23 cellular contexts compared by ENCODE assay signal in the genomic region with DNA sequence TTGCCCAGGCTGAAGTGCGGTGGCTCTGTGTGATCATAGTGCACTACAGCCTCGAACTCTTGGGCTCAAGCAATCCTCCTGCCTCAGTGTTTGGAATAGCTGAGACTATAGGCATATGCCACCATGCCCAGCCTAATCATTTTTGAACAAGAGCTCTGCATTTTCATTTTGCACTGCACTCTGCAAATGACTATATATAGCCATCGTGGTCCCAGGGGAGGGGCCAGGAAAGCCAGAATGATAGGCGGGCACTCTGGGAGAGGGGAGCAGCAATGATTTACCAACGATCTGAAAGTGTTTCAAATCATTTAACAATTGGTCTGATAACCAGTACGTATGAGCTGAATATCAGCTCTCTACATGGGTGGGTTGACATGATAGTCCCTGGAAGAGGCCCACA. TPM values are rescaled to one million over a fixed set of nuclear protein-coding genes. Genes with fewer than 3 reads are reported as not detected.
DNase-seq lines count a peak whose midpoint lies in the region; ATAC-seq, FAIRE-seq and TF ChIP-seq lines count a peak whose summit lies in the region.
"Had no signal": no experiment of that assay in that cellular context is flagged by ENCODE, and none has a peak within 500 bp of the region (broad histone marks: within the 10 kb centered on the region; RNA-seq: fewer than 3 reads in every experiment).

No MANE protein-coding gene starts in this region.

- POLR2A ChIA-PET in A549 (lab: Yijun Ruan, JAX), result no interaction called here

- no peak for TF ChIP-seq RAD21 in A549 (conservative IDR thresholded peaks at IDR 0.05 in 1 of 2, IDR thresholded peaks at IDR 0.05 in 1 of 2)

- no peaks in the 10 kb centered on the region for H3K36me3 Mint-ChIP-seq in osteocyte (ENCODE audit: unreplicated experiment)
- no peaks in the 10 kb centered on the region for H3K36me3 Mint-ChIP-seq in activated naive CD4-positive, alpha-beta T cell treated with anti-CD3 and anti-CD28 coated beads for 36 hours (ENCODE audit: low read depth)

- H3K9me3 ChIP-seq in A549, result no peaks in the 10 kb centered on the region
- H3K9me3 ChIP-seq in Loucy (ENCODE audit: insufficient read depth, low read depth, low read length), result no peaks in the 10 kb centered on the region

- H3K4me1 ChIP-seq in A549 (peaks cover 51% of the 10 kb centered on the region), Loucy (ENCODE audit: insufficient read depth, low read length, poor library complexity, severe bottlenecking) (peaks cover 11% of the 10 kb centered on the region)

- TF ChIP-seq EP300 in A549 (IDR thresholded peaks at IDR 0.05), result no peak

- H3K4me1 Mint-ChIP-seq in osteocyte (ENCODE audit: unreplicated experiment), result peaks cover 43% of the 10 kb centered on the region
- no peaks in the 10 kb centered on the region for H3K4me1 Mint-ChIP-seq in activated naive CD4-positive, alpha-beta T cell treated with anti-CD3 and anti-CD28 coated beads for 36 hours (ENCODE audit: low read depth)

- H3K4me2 ChIP-seq in A549 (no peak overlapping the region), Loucy (ENCODE audit: low read depth, low read length, poor library complexity, severe bottlenecking) (peak overlapping the region; percentile 60)

- H3K9ac ChIP-seq in Loucy (ENCODE audit: low read depth, low read length, poor library complexity, severe bottlenecking), result no peak overlapping the region

- H3K27ac ChIP-seq in A549, result peak overlapping the region; percentile 51 to 78; a peak in 4 of 6 replicates
- H3K27ac ChIP-seq in epithelial cell of prostate, result peak overlapping the region; percentile 98
- H3K27ac ChIP-seq: C4-2B had no signal

- H4K20me1 ChIP-seq in Loucy (ENCODE audit: insufficient read depth, low read length, poor library complexity, severe bottlenecking), result no peaks in the 10 kb centered on the region

- no peaks in the 10 kb centered on the region for H3K27me3 Mint-ChIP-seq in osteocyte (ENCODE audit: unreplicated experiment)
- H3K27me3 Mint-ChIP-seq in activated naive CD4-positive, alpha-beta T cell treated with anti-CD3 and anti-CD28 coated beads for 36 hours (ENCODE audit: low read depth), result no peaks in the 10 kb centered on the region
- H3K27me3 Mint-ChIP-seq: activated CD8-positive, alpha-beta T cell treated with anti-CD3 and anti-CD28 coated beads for 36 hours; stimulated activated naive CD8-positive, alpha-beta T cell treated with anti-CD3 and anti-CD28 coated beads, Interleukin-15, amount 100 ng/mL, for 72 hours had no signal

- H3K9me3 Mint-ChIP-seq in osteocyte (ENCODE audit: unreplicated experiment), result no peaks in the 10 kb centered on the region
- H3K9me3 Mint-ChIP-seq in activated naive CD4-positive, alpha-beta T cell treated with anti-CD3 and anti-CD28 coated beads for 36 hours, result no peaks in the 10 kb centered on the region
- H3K9me3 Mint-ChIP-seq: activated CD8-positive, alpha-beta T cell treated with anti-CD3 and anti-CD28 coated beads for 36 hours; H9; stimulated activated naive CD8-positive, alpha-beta T cell treated with anti-CD3 and anti-CD28 coated beads, Interleukin-15, amount 100 ng/mL, for 72 hours had no signal

- TF ChIP-seq CTCF in A549 (IDR thresholded peaks at IDR 0.05), result no peak
- no peak for TF ChIP-seq CTCF in Loucy (conservative IDR thresholded peaks at IDR 0.05; ENCODE audit: low read length)
- TF ChIP-seq CTCF in osteocyte (IDR thresholded peaks at IDR 0.05), result no peak

- intact Hi-C loops in activated naive CD4-positive, alpha-beta T cell treated with anti-CD3 and anti-CD28 coated beads for 36 hours (cut with micrococcal nuclease), result no loop called here

- CTCF ChIA-PET in A549 (lab: Yijun Ruan, JAX), result interaction anchor here (0.7 to 1.5 kb wide), 5 partner anchors 9 to 84 kb away, joined by 4 to 5 read pairs (median 4); no protein-coding TSS in a partner anchor
- CTCF ChIA-PET in activated naive CD4-positive, alpha-beta T cell treated with anti-CD3 and anti-CD28 coated beads for 36 hours (lab: Charles Lee), result interaction anchor here (1.6 to 1.8 kb wide), 2 partner anchors 22 to 97 kb away, joined by 4 to 6 read pairs; no protein-coding TSS in a partner anchor

- ATAC-seq in A549 (no peak), HG03159 (IDR thresholded peaks at IDR 0.05; ENCODE audit: unreplicated experiment) (no peak)
- ATAC-seq: activated CD4-positive, CD25-positive, alpha-beta regulatory T cell treated with anti-CD3 and anti-CD28 coated beads, Interleukin-2, amount 50 U/mL, for 24 hours; activated CD8-positive, alpha-beta T cell treated with anti-CD3 and anti-CD28 coated beads for 36 hours; stimulated activated naive CD8-positive, alpha-beta T cell treated with anti-CD3 and anti-CD28 coated beads, Interleukin-15, amount 100 ng/mL, for 72 hours had no signal

- WGBS in A549 (ENCODE audit: missing lambda C conversion rate), result 70% methylated on average over 6 of the region's 6 CpGs

- H3K36me3 ChIP-seq in Loucy (ENCODE audit: insufficient read depth, low read length), result no peaks in the 10 kb centered on the region

- H3K4me3 ChIP-seq in A549 (no peak overlapping the region), Loucy (ENCODE audit: low read length, poor library complexity, severe bottlenecking) (peak overlapping the region; percentile 11)

- no peaks in the 10 kb centered on the region for H3F3A ChIP-seq in Loucy (ENCODE audit: low read depth)

- no peak for DNase-seq in A549 (ENCODE audit: low read depth in 1 of 2, low spot score in 1 of 2)
- no peak for DNase-seq in epithelial cell of prostate (ENCODE audit: low read depth, low spot score)
- DNase-seq in osteocyte (ENCODE audit: extremely low spot score, unreplicated experiment), result no peak
- no peak for DNase-seq in iPS-NIHi7 (ENCODE audit: extremely low spot score)
- no peak for DNase-seq in activated naive CD4-positive, alpha-beta T cell treated with anti-CD3 and anti-CD28 coated beads for 36 hours
- no peak for DNase-seq in NCI-H146 (lab: John Stamatoyannopoulos, UW)
- DNase-seq: activated CD8-positive, alpha-beta T cell treated with anti-CD3 and anti-CD28 coated beads for 36 hours; Calu3; caudate nucleus; H9; KBM-7; kidney; MV-4-11; NCI-H187 treated with DMSO at 0.1 percent for 48 hours; NCI-H2227 treated with DMSO at 0.1 percent for 48 hours; NCI-H774; OCI-M1; SHP77; stimulated activated naive CD8-positive, alpha-beta T cell treated with anti-CD3 and anti-CD28 coated beads, Interleukin-15, amount 100 ng/mL, for 72 hours had no signal

- TF ChIP-seq POLR2A in A549 (IDR thresholded peaks at IDR 0.05; ENCODE audit: low read length), result no peak

- H3K9me2 ChIP-seq in Loucy (replicated peaks; ENCODE audit: low read depth, low read length), result no peaks in the 10 kb centered on the region

- H2AFZ ChIP-seq in Loucy (ENCODE audit: low read length), result peak overlapping the region; percentile 31

- H3K27ac Mint-ChIP-seq in osteocyte (ENCODE audit: unreplicated experiment), result peak overlapping the region; percentile 94
- no peak overlapping the region for H3K27ac Mint-ChIP-seq in activated naive CD4-positive, alpha-beta T cell treated with anti-CD3 and anti-CD28 coated beads for 36 hours
- H3K27ac Mint-ChIP-seq: activated CD8-positive, alpha-beta T cell treated with anti-CD3 and anti-CD28 coated beads for 36 hours; H9; stimulated activated naive CD8-positive, alpha-beta T cell treated with anti-CD3 and anti-CD28 coated beads, Interleukin-15, amount 100 ng/mL, for 72 hours had no signal

- no peaks in the 10 kb centered on the region for H3K27me3 ChIP-seq in Loucy (ENCODE audit: insufficient read depth, low read length, poor library complexity, severe bottlenecking)

- no peaks in the 10 kb centered on the region for H3K79me2 ChIP-seq in Loucy (ENCODE audit: insufficient read depth, low read length)

- no peak for FAIRE-seq in A549 (lab: Jason Lieb, UNC)
- FAIRE-seq: kidney had no signal

- no peak overlapping the region for H3K4me3 Mint-ChIP-seq in osteocyte (ENCODE audit: unreplicated experiment)
- H3K4me3 Mint-ChIP-seq in activated naive CD4-positive, alpha-beta T cell treated with anti-CD3 and anti-CD28 coated beads for 36 hours, result no peak overlapping the region
- H3K4me3 Mint-ChIP-seq: activated CD8-positive, alpha-beta T cell treated with anti-CD3 and anti-CD28 coated beads for 36 hours; H9; stimulated activated naive CD8-positive, alpha-beta T cell treated with anti-CD3 and anti-CD28 coated beads, Interleukin-15, amount 100 ng/mL, for 72 hours had no signal

TF ChIP-seq in A549, 52 proteins besides CTCF, POLR2A, EP300 and RAD21:
- TF ChIP-seq, protein P1, sequence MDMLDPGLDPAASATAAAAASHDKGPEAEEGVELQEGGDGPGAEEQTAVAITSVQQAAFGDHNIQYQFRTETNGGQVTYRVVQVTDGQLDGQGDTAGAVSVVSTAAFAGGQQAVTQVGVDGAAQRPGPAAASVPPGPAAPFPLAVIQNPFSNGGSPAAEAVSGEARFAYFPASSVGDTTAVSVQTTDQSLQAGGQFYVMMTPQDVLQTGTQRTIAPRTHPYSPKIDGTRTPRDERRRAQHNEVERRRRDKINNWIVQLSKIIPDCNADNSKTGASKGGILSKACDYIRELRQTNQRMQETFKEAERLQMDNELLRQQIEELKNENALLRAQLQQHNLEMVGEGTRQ (IDR thresholded peaks at IDR 0.05), result no peak
- TF ChIP-seq FOSL2 (IDR thresholded peaks at IDR 0.05), result no peak
- no peak for TF ChIP-seq FOSL2 (CRISPR knock-in tag; IDR thresholded peaks at IDR 0.05)
- TF ChIP-seq EHMT2 (IDR thresholded peaks at IDR 0.05; ENCODE audit: low read depth), result no peak
- no peak for TF ChIP-seq HDAC2 (IDR thresholded peaks at IDR 0.05)
- TF ChIP-seq CEBPB (IDR thresholded peaks at IDR 0.05), result no peak
- TF ChIP-seq PHF8 (IDR thresholded peaks at IDR 0.05; ENCODE audit: borderline replicate concordance, low read depth), result no peak

RNA-seq across cellular contexts. Expression of a gene that starts 22.3 kb away (rescaled TPM):
- polyA plus RNA-seq in A549 (2011; rRNA removed) (115 and 119 TPM in 2 replicates), A549 (2017; fragmentation: RNase III; extraction: RNeasy Plus Mini Kit Qiagen cat#74134 plus additional on column Dnase treatment) (34.1 to 36.9 TPM (median 35.9 TPM) in 3 replicates)
- 48.7 and 50.3 TPM in 2 replicates for polyA plus RNA-seq in A549 (2012; cell fraction: cytosol; rRNA removed)
- 37.9 and 52.9 TPM in 2 replicates for polyA plus RNA-seq in A549 (2012; cell fraction: nucleus; rRNA removed)
- polyA minus RNA-seq in A549 (2011; rRNA and poly(A)+ RNA removed), result 59.3 and 67.7 TPM in 2 replicates
- total RNA-seq in osteocyte, result 42.2 and 43.6 TPM in 2 replicates
- 10 to 100 TPM in 1 of 2 experiments, 1 to 10 TPM in 1; 9.5 to 10.4 TPM for total RNA-seq in activated naive CD4-positive, alpha-beta T cell treated with anti-CD3 and anti-CD28 coated beads for 36 hours
